In genomic region chr5:139638090-139638735, GRCh38 we compare ENCODE assay signal across 8 cellular contexts. TPM values are rescaled to one million over a fixed set of nuclear protein-coding genes. Genes with fewer than 3 reads are reported as not detected.
DNase-seq lines count a peak whose midpoint lies in the region; ATAC-seq, FAIRE-seq and TF ChIP-seq lines count a peak whose summit lies in the region.

No MANE protein-coding gene starts in this region.

- peaks cover 64% of the 10 kb centered on the region for H4K20me1 ChIP-seq in BLaER1

- peak overlapping the region; percentile 93 for H3K4me2 ChIP-seq in BLaER1

- intact Hi-C loops in posterior cingulate gyrus (cut with DNase I): loop anchor here (10.0 kb wide), 1 partner anchor 123 kb away; no protein-coding TSS in a partner anchor

- H3K27me3 ChIP-seq in BLaER1 (no peaks in the 10 kb centered on the region), right atrium auricular region (no peaks in the 10 kb centered on the region)

- peak; percentile 46 for FAIRE-seq in GM12892 (lab: Jason Lieb, UNC)

- H3K9me3 ChIP-seq in BLaER1: no peaks in the 10 kb centered on the region
- H3K9me3 ChIP-seq in right atrium auricular region: no peaks in the 10 kb centered on the region

- TF ChIP-seq POLR2A in GM12892 (IDR thresholded peaks at IDR 0.05; ENCODE audit: low read depth, low read length): no peak

- H3K4me1 ChIP-seq in BLaER1 (peaks cover 97% of the 10 kb centered on the region), right atrium auricular region (peaks cover 0 to 59% of the 10 kb centered on the region in 2 donors)

- H3K27ac ChIP-seq in BLaER1 (peak overlapping the region; percentile 84), right atrium auricular region (peak overlapping the region; percentile 93 to 95)

- no peaks in the 10 kb centered on the region for H3K36me3 ChIP-seq in BLaER1
- H3K36me3 ChIP-seq in right atrium auricular region: no peaks in the 10 kb centered on the region

- peak overlapping the region; percentile 64 for H3K4me3 ChIP-seq in BLaER1
- peak overlapping the region; percentile 44 to 58 for H3K4me3 ChIP-seq in right atrium auricular region

- peak overlapping the region; percentile 77 for H3K9ac ChIP-seq in BLaER1

- ATAC-seq in GM18519 (IDR thresholded peaks at IDR 0.05; ENCODE audit: low FRiP score, unreplicated experiment): no peak

- DNase-seq in GM12892 (ENCODE audit: insufficient read length): no peak
- DNase-seq in NCI-H146 treated with DMSO at 0.1 percent for 48 hours (lab: John Stamatoyannopoulos, UW; ENCODE audit: unreplicated experiment): peak; percentile 3
- peak; percentile 60 for DNase-seq in amniotic epithelial cell (ENCODE audit: low read depth)
- peak; percentile 77 for DNase-seq in right atrium auricular region (ENCODE audit: low spot score)
- peak; percentile 69 to 97 (median 82) for DNase-seq in posterior cingulate gyrus
- no peak for DNase-seq in activated CD4-positive, alpha-beta T cell treated with anti-CD3 and anti-CD28 coated beads, Interleukin-2, amount 50 U/mL, for 1 hour

- no peak for TF ChIP-seq CTCF in right atrium auricular region (IDR thresholded peaks at IDR 0.05)

RNA-seq across cellular contexts. Expression of gene CXXC5, which starts 9.9 kb away (rescaled TPM):
- polyA plus RNA-seq in GM12892 (2012; ENCODE audit: missing spikeins): 22.4 TPM
- total RNA-seq in right atrium auricular region: 10 to 100 TPM; 57.9 to 59.5 TPM

Comparison
In these comparisons a context has a peak if more than half of its experiments do, and no peak if none do; other contexts are left out.
1. DNase-seq: peak in NCI-H146 treated with DMSO at 0.1 percent for 48 hours (single experiment), amniotic epithelial cell (single experiment), right atrium auricular region (single experiment) and posterior cingulate gyrus (10 of 10); none in GM12892 (single experiment) and activated CD4-positive, alpha-beta T cell treated with anti-CD3 and anti-CD28 coated beads, Interleukin-2, amount 50 U/mL, for 1 hour (single experiment).